Comparison of ENCODE assay signal across 1 cellular context in genomic region chr3:185558395-185558794, GRCh38.
TF ChIP-seq lines count a peak whose summit lies in the region.

No MANE protein-coding gene starts in this region.

TF ChIP-seq in H1, 55 proteins besides CTCF, POLR2A, EP300 and RAD21 (continued from another document):
- TF ChIP-seq ZNF274 (IDR thresholded peaks at IDR 0.05; ENCODE audit: borderline replicate concordance, extremely low read depth, low read length) (no peak), KDM5A (IDR thresholded peaks at IDR 0.05; ENCODE audit: low read length) (no peak), SRF (IDR thresholded peaks at IDR 0.05; ENCODE audit: low read depth, low read length) (no peak), YY1 (IDR thresholded peaks at IDR 0.05; ENCODE audit: low read depth, low read length) (no peak), RBBP5 (IDR thresholded peaks at IDR 0.05; ENCODE audit: borderline replicate concordance, low read depth, low read length) (no peak), SIX5 (IDR thresholded peaks at IDR 0.05; ENCODE audit: low read depth, low read length) (no peak)
